Comparison of ENCODE assay signal across 36 cellular contexts in genomic region chr2:116517936-116518335, GRCh38.
"Had no signal": no experiment of that assay in that cellular context is flagged by ENCODE, and none has a peak within 500 bp of the region (broad histone marks: within the 10 kb centered on the region; RNA-seq: fewer than 3 reads in every experiment).

No MANE protein-coding gene starts in this region.

- H3K36me3 ChIP-seq: adrenal gland, brain microvascular endothelial cell, cardiac muscle cell had no signal

- DNase-seq: activated B cell treated with CpG ODN at 0.5 μM for 24 hours; activated CD4-positive, alpha-beta memory T cell treated with anti-CD3 and anti-CD28 coated beads for 36 hours; activated CD4-positive, alpha-beta T cell treated with anti-CD3 and anti-CD28 coated beads for 4 hours; activated CD4-positive, alpha-beta T cell treated with anti-CD3 and anti-CD28 coated beads, Interleukin-2, amount 10 ng/mL, durations not matched to agents 24 days and 14 days; activated CD4-positive, alpha-beta T cell treated with anti-CD3 and anti-CD28 coated beads, Interleukin-2, amount 50 U/mL, for 1 hour; activated CD4-positive, alpha-beta T cell treated with anti-CD3 and anti-CD28 coated beads, Interleukin-2, amount 50 U/mL, for 4 hours; activated CD4-positive, CD25-positive, alpha-beta regulatory T cell treated with anti-CD3 and anti-CD28 coated beads, Interleukin-2, amount 50 U/mL, for 72 hours; activated CD8-positive, alpha-beta memory T cell treated with anti-CD3 and anti-CD28 coated beads, Interleukin-2, amount 50 U/mL, for 4 hours; activated CD8-positive, alpha-beta T cell treated with anti-CD3 and anti-CD28 coated beads for 36 hours; activated effector memory CD4-positive, alpha-beta T cell treated with anti-CD3 and anti-CD28 coated beads, Interleukin-2, amount 50 U/mL, for 16 hours; activated gamma-delta T cell treated with Interleukin-2 at 50 U/mL for 16 hours; activated naive CD4-positive, alpha-beta T cell; activated naive CD4-positive, alpha-beta T cell treated with anti-CD3 and anti-CD28 coated beads for 36 hours; activated naive CD4-positive, alpha-beta T cell treated with anti-CD3 and anti-CD28 coated beads, Interleukin-2, amount 50 U/mL, for 16 hours; activated naive CD8-positive, alpha-beta T cell treated with anti-CD3 and anti-CD28 coated beads for 36 hours; activated T-cell treated with anti-CD3 and anti-CD28 coated beads for 4 hours; activated T-cell treated with anti-CD3 and anti-CD28 coated beads, Interleukin-2, amount 50 U/mL, for 1 hour; activated T-cell treated with anti-CD3 and anti-CD28 coated beads, Interleukin-2, amount 50 U/mL, for 4 hours; activated T-cell treated with anti-CD3 and anti-CD28 coated beads, Interleukin-2, amount 50 U/mL, for 72 hours; adrenal gland; amniotic stem cell; aorta; body of pancreas; brain microvascular endothelial cell; caudate nucleus; cerebellar nuclear complex; T-helper 2 cell; T-helper 9 cell had no signal

- H3K4me3 Mint-ChIP-seq: activated B cell treated with CpG ODN at 0.5 μM for 24 hours; activated CD4-positive, alpha-beta memory T cell treated with anti-CD3 and anti-CD28 coated beads for 36 hours; activated CD4-positive, alpha-beta T cell treated with anti-CD3 and anti-CD28 coated beads, Interleukin-2, amount 10 ng/mL, durations not matched to agents 24 days and 14 days; activated CD8-positive, alpha-beta T cell treated with anti-CD3 and anti-CD28 coated beads for 36 hours; activated naive CD4-positive, alpha-beta T cell treated with anti-CD3 and anti-CD28 coated beads for 36 hours; activated naive CD8-positive, alpha-beta T cell treated with anti-CD3 and anti-CD28 coated beads for 36 hours; activated T-cell treated with anti-CD3 and anti-CD28 coated beads, Interleukin-2, amount 50 U/mL, for 4 hours; activated T-cell treated with anti-CD3 and anti-CD28 coated beads, Interleukin-2, amount 50 U/mL, for 72 hours; activated T-helper 1 cell treated with anti-CD3 and anti-CD28 coated beads, Interleukin-12 subunit alpha, Interleukin-12 subunit beta, Interleukin-2, Interleukin-4 antibody, amounts not matched to agents 30 ng/mL and 10 ng/mL and 1 ng/mL, durations not matched to agents 14 hours and 24 hours and 36 hours; activated T-helper 17 cell treated with anti-CD3 and anti-CD28 coated beads, Interleukin-2, amount 50 U/mL, for 72 hours; central memory CD8-positive, alpha-beta T cell; T-helper 1 cell treated with Interleukin-12 subunit alpha and Interleukin-12 subunit beta and Interleukin-4 antibody, amounts not matched to agents 30 μg/mL and 1 μg/mL, for 36 hours; T-helper 2 cell treated with Interferon-gamma antibody and Interleukin-4, amounts not matched to agents 5 μg/mL and 100 μg/mL, for 36 hours had no signal

- H3K4me1 Mint-ChIP-seq: activated B cell treated with CpG ODN at 0.5 μM for 24 hours; activated CD4-positive, alpha-beta T cell treated with anti-CD3 and anti-CD28 coated beads, Interleukin-2, amount 10 ng/mL, durations not matched to agents 24 days and 14 days; activated naive CD8-positive, alpha-beta T cell treated with anti-CD3 and anti-CD28 coated beads for 36 hours; activated T-helper 17 cell treated with anti-CD3 and anti-CD28 coated beads, Interleukin-2, amount 50 U/mL, for 72 hours; central memory CD8-positive, alpha-beta T cell had no signal

- H3K27me3 Mint-ChIP-seq: activated B cell treated with CpG ODN at 0.5 μM for 24 hours; activated CD4-positive, alpha-beta memory T cell treated with anti-CD3 and anti-CD28 coated beads for 36 hours; activated CD4-positive, alpha-beta T cell treated with anti-CD3 and anti-CD28 coated beads, Interleukin-2, amount 10 ng/mL, durations not matched to agents 24 days and 14 days; activated CD8-positive, alpha-beta T cell treated with anti-CD3 and anti-CD28 coated beads for 36 hours; activated naive CD8-positive, alpha-beta T cell treated with anti-CD3 and anti-CD28 coated beads for 36 hours; activated T-helper 17 cell treated with anti-CD3 and anti-CD28 coated beads, Interleukin-2, amount 50 U/mL, for 72 hours; central memory CD8-positive, alpha-beta T cell had no signal

- H3K27me3 ChIP-seq: adrenal gland, body of pancreas, brain microvascular endothelial cell, cardiac muscle cell had no signal

- H3K27ac Mint-ChIP-seq: activated B cell treated with CpG ODN at 0.5 μM for 24 hours; activated CD4-positive, alpha-beta memory T cell treated with anti-CD3 and anti-CD28 coated beads for 36 hours; activated CD4-positive, alpha-beta T cell treated with anti-CD3 and anti-CD28 coated beads, Interleukin-2, amount 10 ng/mL, durations not matched to agents 24 days and 14 days; activated CD8-positive, alpha-beta T cell treated with anti-CD3 and anti-CD28 coated beads for 36 hours; activated naive CD4-positive, alpha-beta T cell treated with anti-CD3 and anti-CD28 coated beads for 36 hours; activated naive CD4-positive, alpha-beta T cell treated with anti-CD3 and anti-CD28 coated beads, Interleukin-2, amount 50 U/mL, for 72 hours; activated naive CD8-positive, alpha-beta T cell treated with anti-CD3 and anti-CD28 coated beads for 36 hours; activated T-cell treated with anti-CD3 and anti-CD28 coated beads, Interleukin-2, amount 50 U/mL, for 72 hours; activated T-helper 1 cell treated with anti-CD3 and anti-CD28 coated beads, Interleukin-12 subunit alpha, Interleukin-12 subunit beta, Interleukin-2, Interleukin-4 antibody, amounts not matched to agents 30 ng/mL and 10 ng/mL and 1 ng/mL, durations not matched to agents 14 hours and 24 hours and 36 hours; activated T-helper 17 cell treated with anti-CD3 and anti-CD28 coated beads, Interleukin-2, amount 50 U/mL, for 72 hours; T-helper 1 cell treated with Interleukin-12 subunit alpha and Interleukin-12 subunit beta and Interleukin-4 antibody, amounts not matched to agents 30 μg/mL and 1 μg/mL, for 36 hours; T-helper 2 cell treated with Interferon-gamma antibody and Interleukin-4, amounts not matched to agents 5 μg/mL and 100 μg/mL, for 36 hours had no signal

- ATAC-seq: activated CD8-positive, alpha-beta T cell treated with anti-CD3 and anti-CD28 coated beads for 36 hours; activated naive CD4-positive, alpha-beta T cell treated with anti-CD3 and anti-CD28 coated beads, Interleukin-2, amount 50 U/mL, for 72 hours; activated T-cell treated with anti-CD3 and anti-CD28 coated beads, Interleukin-2, amount 50 U/mL, for 4 hours; activated T-cell treated with anti-CD3 and anti-CD28 coated beads, Interleukin-2, amount 50 U/mL, for 72 hours; activated T-helper 17 cell treated with anti-CD3 and anti-CD28 coated beads, Interleukin-2, amount 50 U/mL, for 72 hours; body of pancreas had no signal

- H3K36me3 Mint-ChIP-seq: activated CD4-positive, alpha-beta memory T cell treated with anti-CD3 and anti-CD28 coated beads for 36 hours; activated naive CD4-positive, alpha-beta T cell treated with anti-CD3 and anti-CD28 coated beads, Interleukin-2, amount 50 U/mL, for 72 hours; activated naive CD8-positive, alpha-beta T cell treated with anti-CD3 and anti-CD28 coated beads for 36 hours had no signal

- H3K27ac ChIP-seq: adrenal gland, body of pancreas, brain microvascular endothelial cell, cardiac muscle cell, VCaP had no signal

- H3K4me3 ChIP-seq: adrenal gland, body of pancreas, cardiac muscle cell had no signal

- H3K4me1 ChIP-seq: adrenal gland, body of pancreas had no signal

- H3K9me3 Mint-ChIP-seq: activated CD4-positive, alpha-beta T cell treated with anti-CD3 and anti-CD28 coated beads, Interleukin-2, amount 10 ng/mL, durations not matched to agents 24 days and 14 days had no signal

- H3K9me3 ChIP-seq: body of pancreas had no signal
